ENCODE assay signal across 13 cellular contexts in genomic region chr6:105851181-105851580, GRCh38.
A peak's percentile ranks its signal among the peaks of the same experiment; 100 is the strongest.
DNase-seq lines count a peak whose midpoint lies in the region; ATAC-seq and TF ChIP-seq lines count a peak whose summit lies in the region.
"Had no signal": no experiment of that assay in that cellular context is flagged by ENCODE, and none has a peak within 500 bp of the region (broad histone marks: within the 10 kb centered on the region; RNA-seq: fewer than 3 reads in every experiment).

No MANE protein-coding gene starts in this region.

- no peaks in the 10 kb centered on the region for H3K27me3 ChIP-seq in ectodermal cell (ENCODE audit: control insufficient read depth, insufficient read depth, low read length, poor library complexity, severe bottlenecking)

- H3K4me3 Mint-ChIP-seq in chondrocyte (ENCODE audit: unreplicated experiment) = no peak overlapping the region

- H3K4me1 Mint-ChIP-seq in chondrocyte (ENCODE audit: low read depth) = no peaks in the 10 kb centered on the region

- TF ChIP-seq CTCF in chondrocyte (IDR thresholded peaks at IDR 0.05) = no peak

- no peaks in the 10 kb centered on the region for H3K36me3 Mint-ChIP-seq in chondrocyte (ENCODE audit: low read depth)

- H3K27me3 Mint-ChIP-seq in chondrocyte (ENCODE audit: low read depth) = no peaks in the 10 kb centered on the region

- no peak overlapping the region for H3K4me3 ChIP-seq in ectodermal cell (ENCODE audit: insufficient read depth, low read depth, low read length)

- H3K4me1 ChIP-seq in ectodermal cell (ENCODE audit: control insufficient read depth, insufficient read depth, low read length) = peaks cover 8% of the 10 kb centered on the region

- H3K36me3 ChIP-seq in ectodermal cell (ENCODE audit: control insufficient read depth, insufficient read depth, low read length) = no peaks in the 10 kb centered on the region

- H3K27ac Mint-ChIP-seq in chondrocyte (ENCODE audit: unreplicated experiment) = no peak overlapping the region

- no peaks in the 10 kb centered on the region for H3K9me3 Mint-ChIP-seq in chondrocyte (ENCODE audit: low read depth)

- intact Hi-C loops in Right ventricle myocardium superior (cut with DNase I) (no loop called here), cardiac septum (cut with DNase I) (no loop called here)

- H3K27ac ChIP-seq in ectodermal cell (ENCODE audit: insufficient read depth, low read depth, low read length, poor library complexity, severe bottlenecking) = peak overlapping the region; percentile 17

- DNase-seq in Right ventricle myocardium superior (no peak), cardiac septum (ENCODE audit: low spot score) (no peak), left kidney (ENCODE audit: low read depth, low spot score) (peak; percentile 22), chondrocyte (ENCODE audit: low spot score) (no peak), globus pallidus (ENCODE audit: low spot score) (no peak), activated T-cell treated with anti-CD3 and anti-CD28 coated beads for 4 hours (no peak), cortex of kidney (lab: John Stamatoyannopoulos, UW) (no peak)
- DNase-seq: activated naive CD4-positive, alpha-beta T cell treated with anti-CD3 and anti-CD28 coated beads, Interleukin-2, amount 50 U/mL, for 16 hours; COR-L47; hippocampal formation; occipital lobe had no signal

- H3K9me3 ChIP-seq in ectodermal cell (ENCODE audit: control insufficient read depth, low read length) = no peaks in the 10 kb centered on the region

- peak; percentile 69 for ATAC-seq in Right ventricle myocardium superior (ENCODE audit: poor library complexity)
- ATAC-seq: activated CD4-positive, CD25-positive, alpha-beta regulatory T cell treated with anti-CD3 and anti-CD28 coated beads, Interleukin-2, amount 50 U/mL, for 24 hours had no signal

- WGBS in ectodermal cell, 2 experiments = 25 to 39% methylated on average over 9 to 10 of the region's 10 CpGs
